8 cellular contexts compared by ENCODE assay signal in genomic region chr6:145756170-145756662, GRCh38. TPM values are rescaled to one million over a fixed set of nuclear protein-coding genes. Genes with fewer than 3 reads are reported as not detected.
A peak's percentile ranks its signal among the peaks of the same experiment; 100 is the strongest.
DNase-seq lines count a peak whose midpoint lies in the region; ATAC-seq and TF ChIP-seq lines count a peak whose summit lies in the region.

No MANE protein-coding gene starts in this region.

- DNase-seq in BE2C = peak; percentile 76
- peak; percentile 96 for DNase-seq in adipocyte (ENCODE audit: low read depth)
- DNase-seq in kidney tubule cell (ENCODE audit: low spot score) = peak; percentile 59
- no peak for DNase-seq in SW 1271 (lab: John Stamatoyannopoulos, UW)
- no peak for DNase-seq in NCI-H526 (lab: John Stamatoyannopoulos, UW)

- H3K36me3 ChIP-seq in BE2C (no peaks in the 10 kb centered on the region), KMS-11 (ENCODE audit: insufficient read depth) (no peaks in the 10 kb centered on the region), adipocyte (ENCODE audit: control insufficient read depth, insufficient read depth, low read length, severe bottlenecking) (no peaks in the 10 kb centered on the region)

- H2AFZ ChIP-seq in KMS-11 (ENCODE audit: low read depth) = no peak overlapping the region

- H3K4me3 ChIP-seq in BE2C (ENCODE audit: low read depth, low read length) (0 out of 2 replicates have a peak overlapping the region, but pooled peaks have one; percentile 10), KMS-11 (IDR thresholded peaks at IDR 0.05; ENCODE audit: insufficient read depth, low read depth, low read length) (no peak overlapping the region), adipocyte (ENCODE audit: low read length) (no peak overlapping the region)

- no peaks in the 10 kb centered on the region for H3K79me2 ChIP-seq in KMS-11 (ENCODE audit: insufficient read depth, low read depth)

- ATAC-seq in GM19023 (IDR thresholded peaks at IDR 0.05; ENCODE audit: unreplicated experiment) (no peak), HG02588 (IDR thresholded peaks at IDR 0.05; ENCODE audit: unreplicated experiment) (no peak)

- TF ChIP-seq CTCF in BE2C (IDR thresholded peaks at IDR 0.05; ENCODE audit: low read depth, low read length) (no peak), KMS-11 (conservative IDR thresholded peaks at IDR 0.05; ENCODE audit: low read depth, low read length) (no peak)

- no peak overlapping the region for H3K27ac ChIP-seq in KMS-11

- H3K9ac ChIP-seq in KMS-11 = no peak overlapping the region
- H3K9ac ChIP-seq in adipocyte (ENCODE audit: low read length) = no peak overlapping the region

- H3K4me1 ChIP-seq in BE2C (peaks cover 13% of the 10 kb centered on the region), KMS-11 (ENCODE audit: low read depth, poor library complexity, severe bottlenecking) (peaks cover 17% of the 10 kb centered on the region), adipocyte (ENCODE audit: control insufficient read depth, insufficient read depth, low read length) (peaks cover 11% of the 10 kb centered on the region)

- H4K20me1 ChIP-seq in KMS-11 (ENCODE audit: insufficient read depth) = no peaks in the 10 kb centered on the region

- H3K27me3 ChIP-seq in BE2C (no peaks in the 10 kb centered on the region), KMS-11 (ENCODE audit: insufficient read depth, low read depth) (no peaks in the 10 kb centered on the region), adipocyte (replicated peaks; ENCODE audit: control insufficient read depth, insufficient read depth, low read length) (no peaks in the 10 kb centered on the region)

- H3K9me3 ChIP-seq in BE2C (peaks cover 3% of the 10 kb centered on the region; the same call in 1 of the 2 replicates), adipocyte (ENCODE audit: control insufficient read depth, low read length) (no peaks in the 10 kb centered on the region)

- peak overlapping the region; percentile 36 for H3K4me2 ChIP-seq in KMS-11

RNA-seq across cellular contexts. Expression of gene EPM2A, which starts 20.9 kb away (rescaled TPM):
- 5.3 TPM for polyA plus RNA-seq in BE2C (2012; ENCODE audit: insufficient read depth, insufficient read length, low read depth)

RNA-seq across cellular contexts. Expression of gene FBXO30, which starts 58.4 kb away (rescaled TPM):
- 5.3 TPM for polyA plus RNA-seq in BE2C (2012; ENCODE audit: insufficient read depth, insufficient read length, low read depth)

Comparison
In these comparisons a context has a peak if more than half of its experiments do, and no peak if none do; other contexts are left out.
1. DNase-seq: peak in BE2C (single experiment), adipocyte (single experiment) and kidney tubule cell (single experiment); none in SW 1271 (0 of 2) and NCI-H526 (0 of 2).